In genomic region chr11:63868399-63869064, GRCh38 we compare ENCODE assay signal across 13 cellular contexts. TPM values are rescaled to one million over a fixed set of nuclear protein-coding genes. Genes with fewer than 3 reads are reported as not detected.
A peak's percentile ranks its signal among the peaks of the same experiment; 100 is the strongest.
DNase-seq lines count a peak whose midpoint lies in the region; ATAC-seq and TF ChIP-seq lines count a peak whose summit lies in the region.
"Had no signal": no experiment of that assay in that cellular context is flagged by ENCODE, and none has a peak within 500 bp of the region (broad histone marks: within the 10 kb centered on the region; RNA-seq: fewer than 3 reads in every experiment).

No MANE protein-coding gene starts in this region.

- peaks cover 88 to 99% (median 94%) of the 10 kb centered on the region in 10 experiments for H3K4me1 ChIP-seq in BLaER1 treated with 17β-estradiol and CSF1 and Interleukin-3, amounts not matched to agents 10 nM and 100 nM
- peaks cover 49% of the 10 kb centered on the region for H3K4me1 ChIP-seq in osteoblast (ENCODE audit: insufficient read depth, low read length)

- H3K4me2 ChIP-seq in BLaER1 treated with 17β-estradiol and CSF1 and Interleukin-3, amounts not matched to agents 10 nM and 100 nM: peak overlapping the region; percentile 80 to 99 (median 91)
- H3K4me2 ChIP-seq in osteoblast (ENCODE audit: insufficient read depth, low read length): no peak overlapping the region

- H3K27me3 Mint-ChIP-seq in MCF 10A (ENCODE audit: insufficient read depth, unreplicated experiment): no peaks in the 10 kb centered on the region
- H3K27me3 Mint-ChIP-seq in natural killer cell (ENCODE audit: low read depth in 2 of 2): no peaks in the 10 kb centered on the region

- H2AFZ ChIP-seq in osteoblast (ENCODE audit: low read length): no peak overlapping the region

- ATAC-seq in natural killer cell (no peak), GM21576 (IDR thresholded peaks at IDR 0.05; ENCODE audit: unreplicated experiment) (no peak), GM21360 (IDR thresholded peaks at IDR 0.05; ENCODE audit: unreplicated experiment) (no peak)
- ATAC-seq: left lobe of liver, Right ventricle myocardium inferior had no signal

- H3K4me3 Mint-ChIP-seq in MCF 10A (ENCODE audit: unreplicated experiment) (no peak overlapping the region), natural killer cell (peak overlapping the region; percentile 61)

- POLR2A ChIA-PET in MCF 10A (lab: Yijun Ruan, JAX): interaction anchor here (0.5 to 2.8 kb wide), 4 partner anchors 20 to 30 kb away, joined by 3 to 19 read pairs (median 12); partner anchors contain the start of gene MARK2

- H3K27me3 ChIP-seq in BLaER1 treated with 17β-estradiol and CSF1 and Interleukin-3, amounts not matched to agents 10 nM and 100 nM: no peaks in the 10 kb centered on the region
- H3K27me3 ChIP-seq in osteoblast (ENCODE audit: insufficient read depth, low read length): no peaks in the 10 kb centered on the region
- H3K27me3 ChIP-seq: brain microvascular endothelial cell had no signal

- H3K27ac Mint-ChIP-seq in MCF 10A (ENCODE audit: low read depth, unreplicated experiment) (peak overlapping the region; percentile 11), natural killer cell (peak overlapping the region; percentile 81 to 87)

- H3K9ac ChIP-seq in BLaER1 treated with 17β-estradiol and CSF1 and Interleukin-3, amounts not matched to agents 10 nM and 100 nM: peak overlapping the region; percentile 16 to 74 (median 61); a peak in 20 of 22 replicates

- peak overlapping the region in 7 of 10 experiments; percentile 40 to 63 (median 50); a peak in 12 of 20 replicates for H3K4me3 ChIP-seq in BLaER1 treated with 17β-estradiol and CSF1 and Interleukin-3, amounts not matched to agents 10 nM and 100 nM
- H3K4me3 ChIP-seq in osteoblast (ENCODE audit: insufficient read depth, low read length): no peak overlapping the region

- H3K79me2 ChIP-seq in osteoblast (ENCODE audit: insufficient read depth, low read length): peaks cover 83% of the 10 kb centered on the region

- H4K20me1 ChIP-seq in BLaER1 treated with 17β-estradiol and CSF1 and Interleukin-3, amounts not matched to agents 10 nM and 100 nM: peaks cover 28 to 98% (median 77%) of the 10 kb centered on the region in 11 experiments
- H4K20me1 ChIP-seq in osteoblast (ENCODE audit: insufficient read depth, low read length): peaks cover 71% of the 10 kb centered on the region

- TF ChIP-seq CTCF in MCF 10A (IDR thresholded peaks at IDR 0.05; ENCODE audit: unreplicated experiment) (no peak), natural killer cell (IDR thresholded peaks at IDR 0.05) (no peak), osteoblast (IDR thresholded peaks at IDR 0.05; ENCODE audit: extremely low read depth, low read depth, low read length) (no peak)

- CTCF ChIA-PET in MCF 10A (lab: Yijun Ruan, JAX): interaction anchor here (0.6 kb wide), 1 partner anchor 34 kb away, joined by 3 read pairs; no protein-coding TSS in a partner anchor

- intact Hi-C loops in MCF 10A (cut with micrococcal nuclease): no loop called here
- intact Hi-C loops in natural killer cell (cut with micrococcal nuclease): loop anchor here (5.0 kb wide), 1 partner anchor 69 kb away; the partner anchor contains the start of gene NAA40

- H3K9me3 Mint-ChIP-seq in MCF 10A (ENCODE audit: unreplicated experiment) (no peaks in the 10 kb centered on the region), natural killer cell (no peaks in the 10 kb centered on the region)

- no peak for DNase-seq in MCF 10A (ENCODE audit: unreplicated experiment)
- DNase-seq in natural killer cell: no peak
- DNase-seq in epidermal melanocyte (ENCODE audit: insufficient read length, low spot score): no peak
- no peak for DNase-seq in osteoblast (ENCODE audit: insufficient read length, low spot score, missing footprints)
- DNase-seq: activated CD4-positive, alpha-beta T cell treated with anti-CD3 and anti-CD28 coated beads, Interleukin-2, amount 50 U/mL, for 4 hours; brain microvascular endothelial cell; DMS53 had no signal

- peaks cover 11% of the 10 kb centered on the region for H3K36me3 Mint-ChIP-seq in MCF 10A (ENCODE audit: insufficient read depth, unreplicated experiment)
- no peaks in the 10 kb centered on the region for H3K36me3 Mint-ChIP-seq in natural killer cell

- peak overlapping the region in 9 of 11 experiments; percentile 57 to 83 (median 76); a peak in 18 of 22 replicates for H3K27ac ChIP-seq in BLaER1 treated with 17β-estradiol and CSF1 and Interleukin-3, amounts not matched to agents 10 nM and 100 nM
- H3K27ac ChIP-seq in KOPT-K1 (ENCODE audit: low read depth, low read length, poor library complexity, severe bottlenecking) (peak overlapping the region; percentile 67), osteoblast (ENCODE audit: low read depth, low read length) (no peak overlapping the region)
- H3K27ac ChIP-seq: brain microvascular endothelial cell had no signal

- H3K36me3 ChIP-seq in BLaER1 treated with 17β-estradiol and CSF1 and Interleukin-3, amounts not matched to agents 10 nM and 100 nM: peaks cover 3 to 33% (median 19%) of the 10 kb centered on the region in 11 experiments; a peak in 17 of 22 replicates
- H3K36me3 ChIP-seq in KOPT-K1 (ENCODE audit: insufficient read depth, low read length) (peaks cover 13% of the 10 kb centered on the region), osteoblast (ENCODE audit: insufficient read depth, low read length) (peaks cover 5% of the 10 kb centered on the region)
- H3K36me3 ChIP-seq: brain microvascular endothelial cell had no signal

- no TSS peak for BruUV-seq in MCF 10A (replicated peaks; lab: Mats Ljungman, UMichigan)

- H3K4me1 Mint-ChIP-seq in MCF 10A (ENCODE audit: insufficient read depth, unreplicated experiment) (peaks cover 47% of the 10 kb centered on the region), natural killer cell (peaks cover 74 to 80% of the 10 kb centered on the region in 2 donors)

- no peaks in the 10 kb centered on the region for H3K9me3 ChIP-seq in BLaER1 treated with 17β-estradiol and CSF1 and Interleukin-3, amounts not matched to agents 10 nM and 100 nM (replicated peaks in 1 of 11)
- H3K9me3 ChIP-seq in KOPT-K1 (ENCODE audit: insufficient read depth, low read length, poor library complexity, severe bottlenecking) (no peaks in the 10 kb centered on the region), osteoblast (ENCODE audit: low read depth, low read length) (no peaks in the 10 kb centered on the region)

RNA-seq across cellular contexts. Expression of gene MARK2, which starts 29.6 kb away (rescaled TPM):
- total RNA-seq in MCF 10A (2022): 36.9 and 39.8 TPM in 2 replicates
- 10 to 100 TPM; 63.8 to 88.4 (median 80.2) TPM for total RNA-seq in natural killer cell
- total RNA-seq in osteoblast: 13.8 and 14.8 TPM in 2 replicates

RNA-seq across cellular contexts. Expression of gene RCOR2, which starts 48.4 kb away (rescaled TPM):
- 0.15 TPM in 1 of 2 replicates, not detected in the other for total RNA-seq in MCF 10A (2022)
- not detected for total RNA-seq in natural killer cell
- under 0.01 TPM in 2 replicates for total RNA-seq in osteoblast

RNA-seq across cellular contexts. Expression of gene SPINDOC, which starts 55.3 kb away (rescaled TPM):
- total RNA-seq in MCF 10A (2022) (17.1 and 21.4 TPM in 2 replicates), natural killer cell (10 to 100 TPM; 15.6 to 25.3 (median 21.1) TPM), osteoblast (16.2 and 17.7 TPM in 2 replicates)
